Comparison of ENCODE assay signal across 8 cellular contexts in genomic region chr22:43923191-43923590, GRCh38. TPM values are rescaled to one million over a fixed set of nuclear protein-coding genes. Genes with fewer than 3 reads are reported as not detected.
DNase-seq lines count a peak whose midpoint lies in the region; ATAC-seq, FAIRE-seq and TF ChIP-seq lines count a peak whose summit lies in the region.

No MANE protein-coding gene starts in this region.

- no peak for FAIRE-seq in GM12892 (lab: Jason Lieb, UNC)

- H3K9me3 Mint-ChIP-seq in chondrocyte (ENCODE audit: low read depth) (no peaks in the 10 kb centered on the region), nephron progenitor cell (no peaks in the 10 kb centered on the region)

- no peak for TF ChIP-seq POLR2A in GM12892 (IDR thresholded peaks at IDR 0.05; ENCODE audit: low read depth, low read length)

- H3K27me3 Mint-ChIP-seq in chondrocyte (ENCODE audit: low read depth): no peaks in the 10 kb centered on the region
- peaks cover 23% of the 10 kb centered on the region for H3K27me3 Mint-ChIP-seq in nephron progenitor cell (ENCODE audit: low read depth, poor library complexity)

- DNase-seq in ELR (ENCODE audit: low read depth): peak; percentile 53
- DNase-seq in NAMALWA (ENCODE audit: low spot score): peak; percentile 45
- DNase-seq in chondrocyte (ENCODE audit: low spot score): no peak
- DNase-seq in nephron progenitor cell: no peak
- DNase-seq in substantia nigra (lab: John Stamatoyannopoulos, UW): no peak
- DNase-seq in GM12892 (ENCODE audit: insufficient read length): no peak
- DNase-seq in D341Med (ENCODE audit: low spot score): no peak

- ATAC-seq in GM21447 (IDR thresholded peaks at IDR 0.05; ENCODE audit: unreplicated experiment): no peak

- peak overlapping the region; percentile 71 for H3K4me3 Mint-ChIP-seq in chondrocyte (ENCODE audit: unreplicated experiment)
- peak overlapping the region; percentile 82 for H3K4me3 Mint-ChIP-seq in nephron progenitor cell

- H3K27ac Mint-ChIP-seq in chondrocyte (ENCODE audit: unreplicated experiment): peak overlapping the region; percentile 85
- no peak overlapping the region for H3K27ac Mint-ChIP-seq in nephron progenitor cell

- H3K4me1 Mint-ChIP-seq in chondrocyte (ENCODE audit: low read depth) (peaks cover 32% of the 10 kb centered on the region), nephron progenitor cell (peaks cover 23% of the 10 kb centered on the region)

- H3K36me3 Mint-ChIP-seq in chondrocyte (ENCODE audit: low read depth): no peaks in the 10 kb centered on the region
- H3K36me3 Mint-ChIP-seq in nephron progenitor cell (ENCODE audit: low read depth): peaks cover 7% of the 10 kb centered on the region

- TF ChIP-seq CTCF in chondrocyte (IDR thresholded peaks at IDR 0.05) (no peak), nephron progenitor cell (IDR thresholded peaks at IDR 0.05) (no peak)

- no peak overlapping the region for H3K27ac ChIP-seq in substantia nigra (ENCODE audit: low read depth, low read length, poor library complexity, severe bottlenecking)

RNA-seq across cellular contexts. Expression of gene PNPLA3, which starts 0.4 kb away (rescaled TPM):
- total RNA-seq in chondrocyte: 2.5 to 3.5 TPM (median 2.5 TPM) in 3 replicates
- polyA plus RNA-seq in GM12892 (2012; ENCODE audit: missing spikeins): not detected

RNA-seq across cellular contexts. Expression of gene PNPLA5, which starts 31.4 kb away (rescaled TPM):
- not detected in 3 replicates for total RNA-seq in chondrocyte
- not detected for polyA plus RNA-seq in GM12892 (2012; ENCODE audit: missing spikeins)

RNA-seq across cellular contexts. Expression of gene SAMM50, which starts 32.1 kb away (rescaled TPM):
- 31.1 to 42.7 TPM (median 34.2 TPM) in 3 replicates for total RNA-seq in chondrocyte
- polyA plus RNA-seq in GM12892 (2012; ENCODE audit: missing spikeins): 43.0 TPM

Comparison
In these comparisons a context has a peak if more than half of its experiments do, and no peak if none do; other contexts are left out.
1. DNase-seq: peak in ELR (single experiment) and NAMALWA (single experiment); none in chondrocyte (single experiment), nephron progenitor cell (single experiment), substantia nigra (0 of 49), GM12892 (single experiment) and D341Med (single experiment).